In the genomic region with DNA sequence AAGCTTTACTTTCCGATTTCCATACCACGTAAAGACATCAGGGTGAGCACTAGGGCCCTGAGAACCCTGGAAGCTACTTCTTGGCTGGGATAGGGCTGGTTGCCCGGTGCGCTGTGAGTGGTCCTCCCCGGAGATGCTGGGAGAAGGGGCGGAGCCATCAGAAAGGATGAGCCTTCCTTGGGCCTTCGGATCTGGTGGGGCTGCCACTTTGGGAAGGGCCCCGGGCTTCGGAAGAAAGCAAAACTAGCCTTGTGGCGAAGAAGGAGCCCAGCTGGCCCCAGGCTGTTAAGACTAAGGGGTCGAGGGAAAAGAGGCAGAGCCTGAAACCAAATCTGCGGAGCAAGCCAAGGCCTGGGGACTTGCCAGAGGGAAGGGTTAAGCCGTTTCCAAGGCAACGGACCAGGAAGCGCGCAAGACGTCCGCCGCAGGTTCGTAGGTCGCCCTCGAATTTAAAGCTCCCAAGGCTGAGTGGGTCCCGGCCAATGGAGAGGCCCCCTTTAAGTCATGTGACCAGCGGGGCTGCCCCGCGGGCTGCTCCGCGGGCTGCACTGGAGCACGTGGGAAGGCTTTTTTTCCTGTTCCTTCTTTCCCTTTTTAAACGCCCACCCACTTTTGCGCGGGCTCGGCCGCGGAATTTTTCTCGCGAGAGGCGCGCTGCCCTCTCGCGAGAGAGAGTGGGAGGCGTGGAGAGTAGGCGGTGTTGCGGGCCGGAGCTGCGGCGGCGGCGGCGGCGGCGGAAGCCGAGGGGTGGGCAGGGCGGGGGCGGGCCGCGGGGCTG, we compare ENCODE assay signal across 8 cellular contexts. TPM values are rescaled to one million over a fixed set of nuclear protein-coding genes. Genes with fewer than 3 reads are reported as not detected.
DNase-seq lines count a peak whose midpoint lies in the region; ATAC-seq lines count a peak whose summit lies in the region.

No MANE protein-coding gene starts in this region.

- peaks cover 44% of the 10 kb centered on the region for H3K4me1 Mint-ChIP-seq in activated T-helper 2 cell treated with anti-CD3 and anti-CD28 coated beads, Interferon-gamma antibody, Interleukin-2, Interleukin-4, amounts not matched to agents 10 μg/mL and 5 μg/mL and 100 μg/mL, durations not matched to agents 14 hours and 24 hours and 36 hours (ENCODE audit: low read depth)
- H3K4me1 Mint-ChIP-seq in naive thymus-derived CD8-positive, alpha-beta T cell: peaks cover 33 to 53% (median 47%) of the 10 kb centered on the region in 4 donors
- H3K4me1 Mint-ChIP-seq in stimulated activated naive B cell treated with anti-CD40 and anti-IgM and Interleukin-4, amounts not matched to agents 10 μg/mL and 1 μg/mL and 100 μg/mL, for 72 hours: peaks cover 28 to 58% of the 10 kb centered on the region in 2 donors

- POLR2A ChIA-PET in naive thymus-derived CD8-positive, alpha-beta T cell (lab: Charles Lee): interaction anchor here (0.5 to 1.7 kb wide), 12 partner anchors 9 to 1140 kb away, joined by 3 to 8 read pairs (median 3); a partner anchor contains a TSS

- peak overlapping the region; percentile 78 for H3K4me3 Mint-ChIP-seq in activated T-helper 2 cell treated with anti-CD3 and anti-CD28 coated beads, Interferon-gamma antibody, Interleukin-2, Interleukin-4, amounts not matched to agents 10 μg/mL and 5 μg/mL and 100 μg/mL, durations not matched to agents 14 hours and 24 hours and 36 hours (ENCODE audit: low read depth)
- H3K4me3 Mint-ChIP-seq in naive thymus-derived CD8-positive, alpha-beta T cell: peak overlapping the region; percentile 90 to 99 (median 94)
- H3K4me3 Mint-ChIP-seq in stimulated activated naive B cell treated with anti-CD40 and anti-IgM and Interleukin-4, amounts not matched to agents 10 μg/mL and 1 μg/mL and 100 μg/mL, for 72 hours: peak overlapping the region; percentile 96 to 97

- intact Hi-C loops in activated T-helper 2 cell treated with anti-CD3 and anti-CD28 coated beads, Interferon-gamma antibody, Interleukin-2, Interleukin-4, amounts not matched to agents 10 μg/mL and 5 μg/mL and 100 μg/mL, durations not matched to agents 14 hours and 24 hours and 36 hours (cut with micrococcal nuclease): loop anchor here (1.0 to 10.0 kb wide), 6 partner anchors 122 to 814 kb away; a partner anchor contains a TSS

- DNase-seq in EH (ENCODE audit: low read depth): peak; percentile 99
- DNase-seq in GOT3 (lab: John Stamatoyannopoulos, UW): peak; percentile 83
- DNase-seq in LHCN-M2 (ENCODE audit: low read depth): peak; percentile 98
- peak; percentile 96 for DNase-seq in RPMI8226
- DNase-seq in activated T-helper 2 cell treated with anti-CD3 and anti-CD28 coated beads, Interferon-gamma antibody, Interleukin-2, Interleukin-4, amounts not matched to agents 10 μg/mL and 5 μg/mL and 100 μg/mL, durations not matched to agents 14 hours and 24 hours and 36 hours (ENCODE audit: low spot score): peak; percentile 95
- DNase-seq in fibroblast of peridontal ligament (ENCODE audit: extremely low read depth): peak; percentile 99
- peak; percentile 79 to 97 (median 94) for DNase-seq in naive thymus-derived CD8-positive, alpha-beta T cell
- DNase-seq in stimulated activated naive B cell treated with anti-CD40 and anti-IgM and Interleukin-4, amounts not matched to agents 10 μg/mL and 1 μg/mL and 100 μg/mL, for 72 hours: peak; percentile 98

- H3K27ac Mint-ChIP-seq in activated T-helper 2 cell treated with anti-CD3 and anti-CD28 coated beads, Interferon-gamma antibody, Interleukin-2, Interleukin-4, amounts not matched to agents 10 μg/mL and 5 μg/mL and 100 μg/mL, durations not matched to agents 14 hours and 24 hours and 36 hours: peak overlapping the region; percentile 91
- H3K27ac Mint-ChIP-seq in naive thymus-derived CD8-positive, alpha-beta T cell: peak overlapping the region; percentile 87 to 99 (median 98)
- peak overlapping the region; percentile 99 for H3K27ac Mint-ChIP-seq in stimulated activated naive B cell treated with anti-CD40 and anti-IgM and Interleukin-4, amounts not matched to agents 10 μg/mL and 1 μg/mL and 100 μg/mL, for 72 hours

- H3K27me3 Mint-ChIP-seq in activated T-helper 2 cell treated with anti-CD3 and anti-CD28 coated beads, Interferon-gamma antibody, Interleukin-2, Interleukin-4, amounts not matched to agents 10 μg/mL and 5 μg/mL and 100 μg/mL, durations not matched to agents 14 hours and 24 hours and 36 hours (ENCODE audit: low read depth): no peaks in the 10 kb centered on the region
- peaks cover 0 to 2% (median 0%) of the 10 kb centered on the region in 5 donors for H3K27me3 Mint-ChIP-seq in naive thymus-derived CD8-positive, alpha-beta T cell
- no peaks in the 10 kb centered on the region for H3K27me3 Mint-ChIP-seq in stimulated activated naive B cell treated with anti-CD40 and anti-IgM and Interleukin-4, amounts not matched to agents 10 μg/mL and 1 μg/mL and 100 μg/mL, for 72 hours

- peak; percentile 90 to 91 for ATAC-seq in naive thymus-derived CD8-positive, alpha-beta T cell
- ATAC-seq in stimulated activated naive B cell treated with anti-CD40 and anti-IgM and Interleukin-4, amounts not matched to agents 10 μg/mL and 1 μg/mL and 100 μg/mL, for 72 hours (replicated peaks): peak; percentile 91

- peaks cover 8% of the 10 kb centered on the region for H3K9me3 Mint-ChIP-seq in activated T-helper 2 cell treated with anti-CD3 and anti-CD28 coated beads, Interferon-gamma antibody, Interleukin-2, Interleukin-4, amounts not matched to agents 10 μg/mL and 5 μg/mL and 100 μg/mL, durations not matched to agents 14 hours and 24 hours and 36 hours
- H3K9me3 Mint-ChIP-seq in naive thymus-derived CD8-positive, alpha-beta T cell: no peaks in the 10 kb centered on the region
- H3K9me3 Mint-ChIP-seq in stimulated activated naive B cell treated with anti-CD40 and anti-IgM and Interleukin-4, amounts not matched to agents 10 μg/mL and 1 μg/mL and 100 μg/mL, for 72 hours: peaks cover 10 to 14% of the 10 kb centered on the region in 2 donors

- peaks cover 26% of the 10 kb centered on the region for H3K36me3 Mint-ChIP-seq in activated T-helper 2 cell treated with anti-CD3 and anti-CD28 coated beads, Interferon-gamma antibody, Interleukin-2, Interleukin-4, amounts not matched to agents 10 μg/mL and 5 μg/mL and 100 μg/mL, durations not matched to agents 14 hours and 24 hours and 36 hours (ENCODE audit: low read depth)
- peaks cover 0 to 6% (median 0%) of the 10 kb centered on the region in 3 donors for H3K36me3 Mint-ChIP-seq in naive thymus-derived CD8-positive, alpha-beta T cell
- peaks cover 12 to 23% of the 10 kb centered on the region in 2 donors for H3K36me3 Mint-ChIP-seq in stimulated activated naive B cell treated with anti-CD40 and anti-IgM and Interleukin-4, amounts not matched to agents 10 μg/mL and 1 μg/mL and 100 μg/mL, for 72 hours

RNA-seq across cellular contexts. Expression of a gene that starts 0.4 kb away (rescaled TPM):
- total RNA-seq in LHCN-M2 (2014; rRNA removed): 24.2 and 28.5 TPM in 2 replicates
- polyA plus RNA-seq in LHCN-M2 (2012): 4.9 TPM
- 34.9 and 35.0 TPM in 2 replicates for total RNA-seq in activated T-helper 2 cell treated with anti-CD3 and anti-CD28 coated beads, Interferon-gamma antibody, Interleukin-2, Interleukin-4, amounts not matched to agents 10 μg/mL and 5 μg/mL and 100 μg/mL, durations not matched to agents 14 hours and 24 hours and 36 hours
- total RNA-seq in naive thymus-derived CD8-positive, alpha-beta T cell: 10 to 100 TPM; 32.3 to 33.9 TPM
- polyA plus RNA-seq in naive thymus-derived CD8-positive, alpha-beta T cell: 1 to 10 TPM; 2.5 to 4.5 (median 2.8) TPM

Comparison
In these comparisons a context has a peak if more than half of its experiments do, and no peak if none do; other contexts are left out.
1. Peak in every context shown above with its lines: DNase-seq and ATAC-seq.